In genomic region chr1:201172999-201173610, GRCh38 we compare ENCODE assay signal across 15 cellular contexts. TPM values are rescaled to one million over a fixed set of nuclear protein-coding genes. Genes with fewer than 3 reads are reported as not detected.
DNase-seq lines count a peak whose midpoint lies in the region; ATAC-seq and TF ChIP-seq lines count a peak whose summit lies in the region.
"Had no signal": no experiment of that assay in that cellular context is flagged by ENCODE, and none has a peak within 500 bp of the region (broad histone marks: within the 10 kb centered on the region; RNA-seq: fewer than 3 reads in every experiment).

No MANE protein-coding gene starts in this region.

- H3K27me3 Mint-ChIP-seq in IgD-negative memory B cell, result peaks cover 7% of the 10 kb centered on the region
- H3K27me3 Mint-ChIP-seq in activated T-helper 17 cell treated with anti-CD3 and anti-CD28 coated beads, Interleukin-2, amount 50 U/mL, for 72 hours, result peaks cover 12% of the 10 kb centered on the region

- H3K4me1 Mint-ChIP-seq in IgD-negative memory B cell, result peaks cover 0 to 6% (median 3%) of the 10 kb centered on the region in 3 donors
- peaks cover 6% of the 10 kb centered on the region for H3K4me1 Mint-ChIP-seq in activated T-helper 17 cell treated with anti-CD3 and anti-CD28 coated beads, Interleukin-2, amount 50 U/mL, for 72 hours

- intact Hi-C loops in aorta (cut with DNase I), result no loop called here

- peaks cover 0 to 2% (median 0%) of the 10 kb centered on the region in 3 donors for H3K9me3 Mint-ChIP-seq in IgD-negative memory B cell
- H3K9me3 Mint-ChIP-seq in activated T-helper 17 cell treated with anti-CD3 and anti-CD28 coated beads, Interleukin-2, amount 50 U/mL, for 72 hours, result no peaks in the 10 kb centered on the region
- H3K9me3 Mint-ChIP-seq: activated T-cell treated with anti-CD3 and anti-CD28 coated beads, Interleukin-2, amount 50 U/mL, for 4 hours had no signal

- no peaks in the 10 kb centered on the region for H3K9me3 ChIP-seq in aorta (ENCODE audit: control insufficient read depth, low read length)
- H3K9me3 ChIP-seq: tibial artery had no signal

- no peaks in the 10 kb centered on the region for H3K36me3 ChIP-seq in aorta (ENCODE audit: control insufficient read depth in 1 of 2, insufficient read depth in 2 of 2, low read length in 1 of 2)
- H3K36me3 ChIP-seq: tibial artery had no signal

- DNase-seq in NK-92 treated with Interleukin-12 subunit alpha and Interleukin-12 subunit beta, amount 100 ng/mL, for 24 hours (lab: John Stamatoyannopoulos, UW), result peak; percentile 27
- DNase-seq in NK-92 (lab: John Stamatoyannopoulos, UW; ENCODE audit: unreplicated experiment) (no peak), islet precursor cell (peak; percentile 35), NCI-H748 treated with DMSO at 0.1 percent for 48 hours (lab: John Stamatoyannopoulos, UW) (no peak), aorta (no peak), GM20000 (ENCODE audit: low spot score) (no peak)
- DNase-seq: 8988T; activated T-cell treated with anti-CD3 and anti-CD28 coated beads, Interleukin-2, amount 50 U/mL, for 4 hours; KG1; tibial artery had no signal

- H3K4me1 ChIP-seq in aorta (ENCODE audit: control insufficient read depth in 1 of 2, insufficient read depth in 2 of 2, low read length in 2 of 2), result no peaks in the 10 kb centered on the region

- no peaks in the 10 kb centered on the region for H3K27me3 ChIP-seq in aorta (ENCODE audit: control insufficient read depth in 1 of 2, insufficient read depth in 2 of 2, low read length in 1 of 2)

- WGBS in aorta, 2 donors, result 94 to 97% methylated on average over 4 of the region's 4 CpGs

- H3K4me3 ChIP-seq in aorta (ENCODE audit: low read length in 2 of 2), result no peak overlapping the region
- H3K4me3 ChIP-seq: tibial artery had no signal

- H3K27ac ChIP-seq in aorta (ENCODE audit: low read depth in 1 of 2, low read length in 2 of 2), result no peak overlapping the region
- H3K27ac ChIP-seq: tibial artery had no signal

- no peak overlapping the region for H3K27ac Mint-ChIP-seq in IgD-negative memory B cell
- peak overlapping the region; percentile 7 for H3K27ac Mint-ChIP-seq in activated T-helper 17 cell treated with anti-CD3 and anti-CD28 coated beads, Interleukin-2, amount 50 U/mL, for 72 hours

- no peaks in the 10 kb centered on the region for H3K36me3 Mint-ChIP-seq in IgD-negative memory B cell
- no peaks in the 10 kb centered on the region for H3K36me3 Mint-ChIP-seq in activated T-helper 17 cell treated with anti-CD3 and anti-CD28 coated beads, Interleukin-2, amount 50 U/mL, for 72 hours (ENCODE audit: low read depth)

- no peak for TF ChIP-seq CTCF in GM20000 (IDR thresholded peaks at IDR 0.05; ENCODE audit: extremely low read depth, missing control alignments)

- no peak for ATAC-seq in activated T-helper 17 cell treated with anti-CD3 and anti-CD28 coated beads, Interleukin-2, amount 50 U/mL, for 72 hours (replicated peaks)
- no peak for ATAC-seq in aorta (ENCODE audit: low FRiP score)
- ATAC-seq: activated T-cell treated with anti-CD3 and anti-CD28 coated beads, Interleukin-2, amount 50 U/mL, for 4 hours had no signal

- H3K4me3 Mint-ChIP-seq in IgD-negative memory B cell, result peak overlapping the region in 3 of 4 donors; percentile 11 to 53 (median 16)
- H3K4me3 Mint-ChIP-seq in activated T-helper 17 cell treated with anti-CD3 and anti-CD28 coated beads, Interleukin-2, amount 50 U/mL, for 72 hours, result no peak overlapping the region
- H3K4me3 Mint-ChIP-seq: activated T-cell treated with anti-CD3 and anti-CD28 coated beads, Interleukin-2, amount 50 U/mL, for 4 hours had no signal

RNA-seq across cellular contexts. Expression of gene IGFN1, which starts 17.5 kb away (rescaled TPM):
- polyA plus RNA-seq in IgD-negative memory B cell (not detected), aorta (under 1 TPM; 0.03 to 0.50 TPM)
- under 1 TPM in 1 of 2 donors, not detected in 1; 0.21 TPM for total RNA-seq in activated T-helper 17 cell treated with anti-CD3 and anti-CD28 coated beads, Interleukin-2, amount 50 U/mL, for 72 hours
- total RNA-seq in aorta, result under 1 TPM; 0.12 to 0.19 TPM
- total RNA-seq: activated T-cell treated with anti-CD3 and anti-CD28 coated beads, Interleukin-2, amount 50 U/mL, for 4 hours had no signal
- polyA plus RNA-seq: fibroblast of lung, keratinocyte, neural cell had no signal

RNA-seq across cellular contexts. Expression of gene TMEM9, which starts 18.8 kb away (rescaled TPM):
- polyA plus RNA-seq in IgD-negative memory B cell (25.4 TPM), aorta (10 to 100 TPM; 43.1 to 77.7 TPM)
- total RNA-seq in activated T-helper 17 cell treated with anti-CD3 and anti-CD28 coated beads, Interleukin-2, amount 50 U/mL, for 72 hours, result 10 to 100 TPM; 19.5 to 25.7 TPM
- total RNA-seq in aorta, result 10 to 100 TPM; 36.3 to 47.4 TPM

RNA-seq across cellular contexts. Expression of gene ASCL5, which starts 46.1 kb away (rescaled TPM):
- not detected for polyA plus RNA-seq in IgD-negative memory B cell
- total RNA-seq in activated T-helper 17 cell treated with anti-CD3 and anti-CD28 coated beads, Interleukin-2, amount 50 U/mL, for 72 hours, result under 1 TPM in 1 of 2 donors, not detected in 1; 0.19 TPM
- total RNA-seq in aorta, result not detected
- polyA plus RNA-seq in aorta, result under 1 TPM in 1 of 2 donors, not detected in 1; 0.28 TPM
- total RNA-seq: activated T-cell treated with anti-CD3 and anti-CD28 coated beads, Interleukin-2, amount 50 U/mL, for 4 hours; fibroblast of lung had no signal
- polyA plus RNA-seq: fibroblast of lung, keratinocyte, neural cell had no signal

Comparison
In these comparisons a context has a peak if more than half of its experiments do, and no peak if none do; other contexts are left out.
1. DNase-seq: peak in NK-92 treated with Interleukin-12 subunit alpha and Interleukin-12 subunit beta, amount 100 ng/mL, for 24 hours (single experiment) and islet precursor cell (single experiment); none in NK-92 (single experiment), NCI-H748 treated with DMSO at 0.1 percent for 48 hours (single experiment), aorta (0 of 2) and GM20000 (single experiment).